ENCODE assay signal across 1 cellular context in genomic region chr11:16605440-16605970, GRCh38.
A peak's percentile ranks its signal among the peaks of the same experiment; 100 is the strongest.
TF ChIP-seq lines count a peak whose summit lies in the region.

No MANE protein-coding gene starts in this region.

TF ChIP-seq in K562, 482 proteins besides CTCF, POLR2A, EP300 and RAD21 (continued from another document):
- TF ChIP-seq PATZ1 (CRISPR knock-in tag; IDR thresholded peaks at IDR 0.05; ENCODE audit: borderline replicate concordance) (no peak), RFX1 (IDR thresholded peaks at IDR 0.05) (no peak), TFE3 (CRISPR knock-in tag; IDR thresholded peaks at IDR 0.05) (no peak), RUNX1 (IDR thresholded peaks at IDR 0.05; ENCODE audit: low read depth) (no peak), CBFA2T3 (IDR thresholded peaks at IDR 0.05) (no peak), BCOR (IDR thresholded peaks at IDR 0.05) (peak; percentile 31), SIN3B (IDR thresholded peaks at IDR 0.05; ENCODE audit: low read depth) (no peak), NELFE (IDR thresholded peaks at IDR 0.05; ENCODE audit: insufficient read depth, insufficient read length) (no peak), TAF15 (IDR thresholded peaks at IDR 0.05; ENCODE audit: low read depth, low read length) (no peak), MXD1 (CRISPR knock-in tag; IDR thresholded peaks at IDR 0.05; ENCODE audit: borderline replicate concordance, poor library complexity, severe bottlenecking) (no peak), ZBTB2 (IDR thresholded peaks at IDR 0.05) (no peak), NR3C1 (CRISPR knock-in tag; IDR thresholded peaks at IDR 0.05) (no peak), YY1 (IDR thresholded peaks at IDR 0.05; ENCODE audit: borderline replicate concordance in 1 of 3, control insufficient read depth in 1 of 3, extremely low read depth in 1 of 3, insufficient read depth in 3 of 3, insufficient read length in 1 of 3, insufficient replicate concordance in 2 of 3, low read depth in 1 of 3, low read length in 2 of 3) (no peak), E2F3 (CRISPR knock-in tag; IDR thresholded peaks at IDR 0.05) (no peak), ZBTB43 (CRISPR knock-in tag; IDR thresholded peaks at IDR 0.05) (no peak), ZBTB5 (IDR thresholded peaks at IDR 0.05) (no peak), TFAM (CRISPR knock-in tag; conservative IDR thresholded peaks at IDR 0.05) (no peak), ZNF830 (CRISPR knock-in tag; IDR thresholded peaks at IDR 0.05) (no peak), CREB1 (IDR thresholded peaks at IDR 0.05) (no peak), CREB1 (CRISPR knock-in tag; IDR thresholded peaks at IDR 0.05) (no peak), VEZF1 (CRISPR knock-in tag; IDR thresholded peaks at IDR 0.05) (0 out of 2 replicates have a peak, but pooled peaks have one; percentile 4)
